ENCODE assay signal across 33 cellular contexts in genomic region chr19:45396389-45397260, GRCh38. TPM values are rescaled to one million over a fixed set of nuclear protein-coding genes. Genes with fewer than 3 reads are reported as not detected.
A peak's percentile ranks its signal among the peaks of the same experiment; 100 is the strongest.
DNase-seq lines count a peak whose midpoint lies in the region; ATAC-seq, FAIRE-seq and TF ChIP-seq lines count a peak whose summit lies in the region.
"Had no signal": no experiment of that assay in that cellular context is flagged by ENCODE, and none has a peak within 500 bp of the region (broad histone marks: within the 10 kb centered on the region; RNA-seq: fewer than 3 reads in every experiment).

No MANE protein-coding gene starts in this region.

- no peaks in the 10 kb centered on the region for H3K9me3 ChIP-seq in endothelial cell of umbilical vein (replicated peaks; ENCODE audit: control insufficient read depth, insufficient read depth, low read length)
- H3K9me3 ChIP-seq in neural progenitor cell (ENCODE audit: low read depth) = no peaks in the 10 kb centered on the region
- H3K9me3 ChIP-seq: BLaER1, transverse colon had no signal

- DNase-seq in GM12892 (ENCODE audit: insufficient read length) (peak; percentile 4), RWPE1 (ENCODE audit: low spot score) (no peak), endothelial cell of umbilical vein (ENCODE audit: low read depth, low spot score) (no peak), neural progenitor cell (ENCODE audit: low spot score) (no peak)
- DNase-seq in effector memory CD8-positive, alpha-beta T cell = no peak
- DNase-seq: activated CD4-positive, alpha-beta T cell treated with anti-CD3 and anti-CD28 coated beads, Interleukin-2, amount 10 ng/mL, durations not matched to agents 7 days and 5 days; activated CD8-positive, alpha-beta memory T cell treated with anti-CD3 and anti-CD28 coated beads, Interleukin-2, amount 10 ng/mL, durations not matched to agents 7 days and 5 days; activated naive CD4-positive, alpha-beta T cell treated with Interleukin-2 at 50 U/mL for 16 hours; activated T-cell treated with anti-CD3 and anti-CD28 coated beads, Interleukin-2, amount 50 U/mL, for 48 hours; brain microvascular endothelial cell; DMS53; HCEC 1CT; immature natural killer cell; Kasumi-1; left colon; NCI-H187; NCI-H524 treated with DMSO at 0.1 percent for 48 hours; NK-92 treated with Interleukin-12 subunit alpha and Interleukin-12 subunit beta, amount 100 ng/mL, for 24 hours; occipital lobe; PC-9; SIG-M5; T1000; transverse colon had no signal

- H3K9ac ChIP-seq in endothelial cell of umbilical vein (replicated peaks; ENCODE audit: extremely low read depth, insufficient read depth, low read length) (no peak overlapping the region), neural progenitor cell (no peak overlapping the region)
- H3K9ac ChIP-seq: BLaER1 had no signal

- TF ChIP-seq CTCF in RWPE1 (conservative IDR thresholded peaks at IDR 0.05; ENCODE audit: low read depth) (no peak), endothelial cell of umbilical vein (IDR thresholded peaks at IDR 0.05; ENCODE audit: extremely low read depth in 1 of 2, insufficient read depth in 1 of 2, low read depth in 1 of 2, low read length in 2 of 2) (no peak), neural progenitor cell (IDR thresholded peaks at IDR 0.05) (no peak)

- peaks cover 11% of the 10 kb centered on the region for H3K4me1 Mint-ChIP-seq in neural progenitor cell
- peaks cover 6 to 10% of the 10 kb centered on the region in 2 donors for H3K4me1 Mint-ChIP-seq in effector memory CD8-positive, alpha-beta T cell (ENCODE audit: low read depth in 2 of 2)

- BruUV-seq in endothelial cell of umbilical vein (replicated peaks; lab: Mats Ljungman, UMichigan) = TSS peak; percentile 32

- H3F3A ChIP-seq in neural progenitor cell (ENCODE audit: low read depth) = peaks cover 21% of the 10 kb centered on the region

- POLR2A ChIA-PET in RWPE1 (lab: Yijun Ruan, JAX; ENCODE audit: low non-redundant PET) = no interaction called here
- POLR2A ChIA-PET in endothelial cell of umbilical vein (lab: Charles Lee) = no interaction called here

- ATAC-seq in HG03565 (IDR thresholded peaks at IDR 0.05; ENCODE audit: unreplicated experiment) (no peak), HG03196 (IDR thresholded peaks at IDR 0.05; ENCODE audit: unreplicated experiment) (no peak)
- no peak for ATAC-seq in effector memory CD8-positive, alpha-beta T cell (replicated peaks)
- ATAC-seq: activated CD8-positive, alpha-beta memory T cell treated with anti-CD3 and anti-CD28 coated beads, Interleukin-2, amount 10 ng/mL, durations not matched to agents 7 days and 5 days; HepG2; left colon had no signal

- H3K36me3 Mint-ChIP-seq in neural progenitor cell = no peaks in the 10 kb centered on the region
- no peaks in the 10 kb centered on the region for H3K36me3 Mint-ChIP-seq in effector memory CD8-positive, alpha-beta T cell (ENCODE audit: insufficient read depth)
- H3K36me3 Mint-ChIP-seq: activated CD8-positive, alpha-beta memory T cell treated with anti-CD3 and anti-CD28 coated beads, Interleukin-2, amount 10 ng/mL, durations not matched to agents 7 days and 5 days; immature natural killer cell had no signal

- CTCF ChIA-PET in RWPE1 (lab: Yijun Ruan, JAX) (no interaction called here), endothelial cell of umbilical vein (lab: Charles Lee) (no interaction called here)

- H3K79me2 ChIP-seq in endothelial cell of umbilical vein (ENCODE audit: control insufficient read depth, insufficient read depth, low read length) (peaks cover 9% of the 10 kb centered on the region), neural progenitor cell (ENCODE audit: low read depth) (no peaks in the 10 kb centered on the region)

- H3K4me2 ChIP-seq in endothelial cell of umbilical vein (ENCODE audit: insufficient read depth, low read length) (no peak overlapping the region), neural progenitor cell (no peak overlapping the region)
- H3K4me2 ChIP-seq: PC-9 had no signal

- H3K27ac ChIP-seq in RWPE1 (peak overlapping the region; percentile 50), endothelial cell of umbilical vein (ENCODE audit: insufficient read depth, low read depth, low read length) (no peak overlapping the region), neural progenitor cell (no peak overlapping the region)
- H3K27ac ChIP-seq: BLaER1, brain microvascular endothelial cell, PC-9, transverse colon had no signal

- peak overlapping the region; percentile 43 for H3K4me3 Mint-ChIP-seq in neural progenitor cell
- no peak overlapping the region for H3K4me3 Mint-ChIP-seq in effector memory CD8-positive, alpha-beta T cell
- H3K4me3 Mint-ChIP-seq: activated CD4-positive, alpha-beta T cell treated with anti-CD3 and anti-CD28 coated beads, Interleukin-2, amount 10 ng/mL, durations not matched to agents 7 days and 5 days; activated CD8-positive, alpha-beta memory T cell treated with anti-CD3 and anti-CD28 coated beads, Interleukin-2, amount 10 ng/mL, durations not matched to agents 7 days and 5 days; immature natural killer cell had no signal

- H3K36me3 ChIP-seq in endothelial cell of umbilical vein (ENCODE audit: control insufficient read depth in 2 of 2, extremely low read depth in 1 of 2, insufficient read depth in 2 of 2, low read length in 2 of 2) (peaks cover 5 to 10% of the 10 kb centered on the region in 2 experiments), neural progenitor cell (no peaks in the 10 kb centered on the region)
- H3K36me3 ChIP-seq: BLaER1, transverse colon had no signal

- H3K27me3 Mint-ChIP-seq in neural progenitor cell (ENCODE audit: insufficient read depth, low read depth) = peaks cover 17% of the 10 kb centered on the region
- H3K27me3 Mint-ChIP-seq in effector memory CD8-positive, alpha-beta T cell = peaks cover 15 to 35% of the 10 kb centered on the region in 2 donors

- no peak overlapping the region for H3K27ac Mint-ChIP-seq in neural progenitor cell
- no peak overlapping the region for H3K27ac Mint-ChIP-seq in effector memory CD8-positive, alpha-beta T cell
- H3K27ac Mint-ChIP-seq: activated CD4-positive, alpha-beta T cell treated with anti-CD3 and anti-CD28 coated beads, Interleukin-2, amount 10 ng/mL, durations not matched to agents 7 days and 5 days; activated CD8-positive, alpha-beta memory T cell treated with anti-CD3 and anti-CD28 coated beads, Interleukin-2, amount 10 ng/mL, durations not matched to agents 7 days and 5 days; immature natural killer cell had no signal

- intact Hi-C loops in endothelial cell of umbilical vein (cut with micrococcal nuclease) = no loop called here

- no peaks in the 10 kb centered on the region for H3K9me1 ChIP-seq in endothelial cell of umbilical vein (replicated peaks; ENCODE audit: control insufficient read depth, extremely low read depth, insufficient read depth, low read length)

- H4K20me1 ChIP-seq in endothelial cell of umbilical vein (replicated peaks; ENCODE audit: control insufficient read depth, extremely low read depth, insufficient read depth, low read length) (no peaks in the 10 kb centered on the region), neural progenitor cell (ENCODE audit: low read depth) (peaks cover 38% of the 10 kb centered on the region)

- H2AFZ ChIP-seq in endothelial cell of umbilical vein (ENCODE audit: low read depth, low read length) (no peak overlapping the region), neural progenitor cell (replicated peaks) (no peak overlapping the region)
- H2AFZ ChIP-seq: PC-9 had no signal

- dilution Hi-C loops in endothelial cell of umbilical vein (cut with MboI; ENCODE audit: extremely low pct_ligation_motif_present, low sequenced_read_pairs) = no loop called here

- H3K4me1 ChIP-seq in endothelial cell of umbilical vein (ENCODE audit: control insufficient read depth, extremely low read depth, insufficient read depth, low read length) = peaks cover 3% of the 10 kb centered on the region
- peaks cover 5% of the 10 kb centered on the region for H3K4me1 ChIP-seq in neural progenitor cell

- no peaks in the 10 kb centered on the region for H3K27me3 ChIP-seq in endothelial cell of umbilical vein (ENCODE audit: control insufficient read depth in 2 of 2, insufficient read depth in 2 of 2, low read length in 2 of 2)
- H3K27me3 ChIP-seq in neural progenitor cell = peaks cover 55% of the 10 kb centered on the region
- H3K27me3 ChIP-seq: BLaER1, brain microvascular endothelial cell had no signal

- H3K4me3 ChIP-seq in endothelial cell of umbilical vein (replicated peaks in 1 of 3; ENCODE audit: insufficient read depth in 1 of 3, low read depth in 1 of 3, low read length in 3 of 3) (no peak overlapping the region), neural progenitor cell (no peak overlapping the region)
- H3K4me3 ChIP-seq: BLaER1, PC-9, transverse colon had no signal

- FAIRE-seq in GM12892 (lab: Jason Lieb, UNC) = no peak
- no peak for FAIRE-seq in endothelial cell of umbilical vein (lab: Jason Lieb, UNC)
- FAIRE-seq: G401.6, HepG2 had no signal

- no peaks in the 10 kb centered on the region for H3K9me3 Mint-ChIP-seq in neural progenitor cell
- H3K9me3 Mint-ChIP-seq in effector memory CD8-positive, alpha-beta T cell = no peaks in the 10 kb centered on the region
- H3K9me3 Mint-ChIP-seq: activated CD4-positive, alpha-beta T cell treated with anti-CD3 and anti-CD28 coated beads, Interleukin-2, amount 10 ng/mL, durations not matched to agents 7 days and 5 days had no signal

- TF ChIP-seq POLR2A in GM12892 (IDR thresholded peaks at IDR 0.05; ENCODE audit: low read depth, low read length) (no peak), endothelial cell of umbilical vein (IDR thresholded peaks at IDR 0.05; ENCODE audit: low read depth, low read length) (no peak)

RNA-seq across cellular contexts. Expression of gene PPP1R13L, which starts 8.2 kb away (rescaled TPM):
- 4.6 TPM for polyA plus RNA-seq in GM12892 (2012; ENCODE audit: missing spikeins)
- total RNA-seq in endothelial cell of umbilical vein = 77.4 and 84.4 TPM in 2 replicates
- 27.8 and 28.5 TPM in 2 replicates for polyA plus RNA-seq in endothelial cell of umbilical vein
- 24.4 and 38.4 TPM in 2 replicates for polyA plus RNA-seq in endothelial cell of umbilical vein (2011; cell fraction: cytosol; rRNA removed)
- 55.0 and 63.4 TPM in 2 replicates for polyA plus RNA-seq in endothelial cell of umbilical vein (2011; cell fraction: nucleus; rRNA removed)
- polyA plus RNA-seq in endothelial cell of umbilical vein (2012) = 38.0 and 43.8 TPM in 2 replicates
- 16.3 and 23.6 TPM in 2 replicates for polyA minus RNA-seq in endothelial cell of umbilical vein
- 14.8 TPM for polyA minus RNA-seq in endothelial cell of umbilical vein (2011; cell fraction: cytosol; rRNA and poly(A)+ RNA removed)
- 15.7 and 21.1 TPM in 2 replicates for polyA minus RNA-seq in endothelial cell of umbilical vein (2011; cell fraction: nucleus; rRNA and poly(A)+ RNA removed)
- total RNA-seq in neural progenitor cell (ENCODE audit: low replicate concordance) = 2.9 and 8.6 TPM in 2 replicates
- total RNA-seq: occipital lobe, skeletal muscle tissue had no signal

RNA-seq across cellular contexts. Expression of gene POLR1G, which starts 9.8 kb away (rescaled TPM):
- polyA plus RNA-seq in GM12892 (2012; ENCODE audit: missing spikeins) = 4.4 TPM
- total RNA-seq in endothelial cell of umbilical vein (18.0 and 19.5 TPM in 2 replicates), neural progenitor cell (ENCODE audit: low replicate concordance) (5.5 and 6.8 TPM in 2 replicates)
- 6.6 and 6.7 TPM in 2 replicates for polyA plus RNA-seq in endothelial cell of umbilical vein
- 7.9 and 8.1 TPM in 2 replicates for polyA plus RNA-seq in endothelial cell of umbilical vein (2011; cell fraction: cytosol; rRNA removed)
- 4.1 and 5.9 TPM in 2 replicates for polyA plus RNA-seq in endothelial cell of umbilical vein (2011; cell fraction: nucleus; rRNA removed)
- 8.4 and 9.8 TPM in 2 replicates for polyA plus RNA-seq in endothelial cell of umbilical vein (2012)
- 4.0 and 5.3 TPM in 2 replicates for polyA minus RNA-seq in endothelial cell of umbilical vein
- polyA minus RNA-seq in endothelial cell of umbilical vein (2011; cell fraction: cytosol; rRNA and poly(A)+ RNA removed) = 10.7 TPM
- polyA minus RNA-seq in endothelial cell of umbilical vein (2011; cell fraction: nucleus; rRNA and poly(A)+ RNA removed) = 1.6 and 2.1 TPM in 2 replicates

RNA-seq across cellular contexts. Expression of gene ERCC2, which starts 26.3 kb away (rescaled TPM):
- polyA plus RNA-seq in GM12892 (2012; ENCODE audit: missing spikeins) = 12.0 TPM
- total RNA-seq in endothelial cell of umbilical vein = 55.4 and 59.9 TPM in 2 replicates
- 61.8 and 79.6 TPM in 2 replicates for polyA plus RNA-seq in endothelial cell of umbilical vein
- 34.0 and 34.3 TPM in 2 replicates for polyA plus RNA-seq in endothelial cell of umbilical vein (2011; cell fraction: cytosol; rRNA removed)
- polyA plus RNA-seq in endothelial cell of umbilical vein (2011; cell fraction: nucleus; rRNA removed) = 109 and 127 TPM in 2 replicates
- polyA plus RNA-seq in endothelial cell of umbilical vein (2012) = 63.0 and 81.8 TPM in 2 replicates
- polyA minus RNA-seq in endothelial cell of umbilical vein = 50.6 and 61.5 TPM in 2 replicates
- polyA minus RNA-seq in endothelial cell of umbilical vein (2011; cell fraction: cytosol; rRNA and poly(A)+ RNA removed) = 6.1 TPM
- polyA minus RNA-seq in endothelial cell of umbilical vein (2011; cell fraction: nucleus; rRNA and poly(A)+ RNA removed) = 25.0 and 27.1 TPM in 2 replicates
- total RNA-seq in neural progenitor cell (ENCODE audit: low replicate concordance) = 31.0 and 71.6 TPM in 2 replicates

RNA-seq across cellular contexts. Expression of gene ERCC1, which starts 27.1 kb away (rescaled TPM):
- polyA plus RNA-seq in GM12892 (2012; ENCODE audit: missing spikeins) = 39.3 TPM
- total RNA-seq in endothelial cell of umbilical vein = 81.8 and 82.6 TPM in 2 replicates
- polyA plus RNA-seq in endothelial cell of umbilical vein = 126 and 146 TPM in 2 replicates
- polyA plus RNA-seq in endothelial cell of umbilical vein (2011; cell fraction: cytosol; rRNA removed) = 93.4 and 111 TPM in 2 replicates
- 103 and 106 TPM in 2 replicates for polyA plus RNA-seq in endothelial cell of umbilical vein (2011; cell fraction: nucleus; rRNA removed)
- polyA plus RNA-seq in endothelial cell of umbilical vein (2012) = 88.7 and 94.4 TPM in 2 replicates
- 59.3 and 63.8 TPM in 2 replicates for polyA minus RNA-seq in endothelial cell of umbilical vein
- polyA minus RNA-seq in endothelial cell of umbilical vein (2011; cell fraction: cytosol; rRNA and poly(A)+ RNA removed) = 38.5 TPM
- polyA minus RNA-seq in endothelial cell of umbilical vein (2011; cell fraction: nucleus; rRNA and poly(A)+ RNA removed) = 27.0 and 27.3 TPM in 2 replicates
- total RNA-seq in neural progenitor cell (ENCODE audit: low replicate concordance) = 46.0 and 74.5 TPM in 2 replicates

RNA-seq across cellular contexts. Expression of gene KLC3, which starts 56.1 kb away (rescaled TPM):
- polyA plus RNA-seq in GM12892 (2012; ENCODE audit: missing spikeins) = not detected
- total RNA-seq in endothelial cell of umbilical vein (not detected in 2 replicates), neural progenitor cell (ENCODE audit: low replicate concordance) (0.50 TPM in 1 of 2 replicates, not detected in the other)
- polyA plus RNA-seq in endothelial cell of umbilical vein = not detected in 2 replicates
- polyA plus RNA-seq in endothelial cell of umbilical vein (2011; cell fraction: cytosol; rRNA removed) = not detected in 2 replicates
- not detected in 2 replicates for polyA plus RNA-seq in endothelial cell of umbilical vein (2011; cell fraction: nucleus; rRNA removed)
- polyA plus RNA-seq in endothelial cell of umbilical vein (2012) = not detected in 2 replicates
- polyA minus RNA-seq in endothelial cell of umbilical vein = 0.11 TPM in 1 of 2 replicates, not detected in the other
- polyA minus RNA-seq in endothelial cell of umbilical vein (2011; cell fraction: cytosol; rRNA and poly(A)+ RNA removed) = not detected
- not detected in 2 replicates for polyA minus RNA-seq in endothelial cell of umbilical vein (2011; cell fraction: nucleus; rRNA and poly(A)+ RNA removed)
- total RNA-seq: activated CD4-positive, alpha-beta T cell treated with anti-CD3 and anti-CD28 coated beads, Interleukin-2, amount 10 ng/mL, durations not matched to agents 7 days and 5 days; activated CD8-positive, alpha-beta memory T cell treated with anti-CD3 and anti-CD28 coated beads, Interleukin-2, amount 10 ng/mL, durations not matched to agents 7 days and 5 days; fibroblast of villous mesenchyme; HepG2; left colon; mesenteric fat pad; myocyte; transverse colon had no signal
- polyA plus RNA-seq: AG04450, immature natural killer cell had no signal
